9 cellular contexts compared by ENCODE assay signal in genomic region chr22:22064580-22064979, GRCh38.
"Had no signal": no experiment of that assay in that cellular context is flagged by ENCODE, and none has a peak within 500 bp of the region (broad histone marks: within the 10 kb centered on the region; RNA-seq: fewer than 3 reads in every experiment).

No MANE protein-coding gene starts in this region.

- H3K9me3 ChIP-seq: HAP-1 had no signal

- ATAC-seq: HCT116, HepG2 had no signal

- DNase-seq: GM23248, GOT3, H7, HFFc6, KG1 had no signal

- H3K4me3 ChIP-seq: GM23248, HAP-1 had no signal

- FAIRE-seq: HepG2 had no signal

- H2AFZ ChIP-seq: GM23248 had no signal

- H3K27ac Mint-ChIP-seq: HFFc6, IgD-negative memory B cell had no signal

- H3K27ac ChIP-seq: GM23248 had no signal

- H3K36me3 ChIP-seq: HAP-1 had no signal

- H3K9ac ChIP-seq: GM23248 had no signal

- H3K9me3 Mint-ChIP-seq: HFFc6, IgD-negative memory B cell had no signal

- H3K4me3 Mint-ChIP-seq: HFFc6, IgD-negative memory B cell had no signal
